13 cellular contexts compared by ENCODE assay signal in the genomic region with DNA sequence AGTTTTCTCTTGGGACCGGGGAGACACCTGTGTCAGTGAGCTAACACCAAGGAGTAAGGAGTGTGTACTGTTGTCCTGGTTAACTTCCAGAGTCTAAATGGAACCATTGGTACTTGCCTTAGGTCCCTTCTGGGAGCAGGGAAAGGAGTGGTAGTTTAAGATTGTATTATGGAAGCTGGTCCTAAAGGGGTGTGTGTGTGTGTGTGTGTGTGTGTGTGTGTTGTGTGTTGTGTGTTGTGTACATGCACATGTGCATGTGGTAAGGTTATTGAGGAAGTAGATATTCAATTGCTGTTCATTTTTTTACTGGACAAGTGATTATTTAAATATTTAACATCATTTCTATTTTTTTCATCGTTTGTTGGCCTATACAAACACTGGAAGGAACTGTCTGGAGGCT. TPM values are rescaled to one million over a fixed set of nuclear protein-coding genes. Genes with fewer than 3 reads are reported as not detected.
DNase-seq lines count a peak whose midpoint lies in the region; ATAC-seq, FAIRE-seq and TF ChIP-seq lines count a peak whose summit lies in the region.
"Had no signal": no experiment of that assay in that cellular context is flagged by ENCODE, and none has a peak within 500 bp of the region (broad histone marks: within the 10 kb centered on the region; RNA-seq: fewer than 3 reads in every experiment).

No MANE protein-coding gene starts in this region.

- no peaks in the 10 kb centered on the region for H3K9me3 ChIP-seq in A673 (ENCODE audit: low read depth, low read length, poor library complexity, severe bottlenecking)
- no peaks in the 10 kb centered on the region for H3K9me3 ChIP-seq in DND-41 (ENCODE audit: insufficient read depth, low read length, severe bottlenecking)
- no peaks in the 10 kb centered on the region for H3K9me3 ChIP-seq in T-helper 17 cell (ENCODE audit: control insufficient read depth, low read length, poor library complexity, severe bottlenecking)
- no peaks in the 10 kb centered on the region for H3K9me3 ChIP-seq in keratinocyte (ENCODE audit: control insufficient read depth, low read depth, low read length)
- H3K9me3 ChIP-seq in Peyer's patch: no peaks in the 10 kb centered on the region
- H3K9me3 ChIP-seq: right atrium auricular region had no signal

- TF ChIP-seq CTCF in A673 (conservative IDR thresholded peaks at IDR 0.05; ENCODE audit: low read depth, low read length) (no peak), DND-41 (IDR thresholded peaks at IDR 0.05; ENCODE audit: borderline replicate concordance, extremely low read depth, low read length, poor library complexity, severe bottlenecking) (no peak), keratinocyte (optimal IDR thresholded peaks at IDR 0.05 in 1 of 3, IDR thresholded peaks at IDR 0.05 in 1 of 3, conservative IDR thresholded peaks at IDR 0.05 in 1 of 3; ENCODE audit: extremely low read depth in 1 of 3, insufficient read depth in 2 of 3, low read length in 3 of 3) (no peak), Peyer's patch (IDR thresholded peaks at IDR 0.05) (no peak)

- peak; percentile 43 for FAIRE-seq in keratinocyte (lab: Jason Lieb, UNC)

- H3K27me3 ChIP-seq in A673 (replicated peaks; ENCODE audit: insufficient read depth, low read depth, low read length, poor library complexity) (no peaks in the 10 kb centered on the region), DND-41 (ENCODE audit: insufficient read depth, low read length, poor library complexity) (no peaks in the 10 kb centered on the region), keratinocyte (ENCODE audit: control insufficient read depth, extremely low read depth, insufficient read depth, low read length) (no peaks in the 10 kb centered on the region), Peyer's patch (no peaks in the 10 kb centered on the region)
- H3K27me3 ChIP-seq: right atrium auricular region had no signal

- H4K20me1 ChIP-seq in DND-41 (ENCODE audit: insufficient read depth, low read length): no peaks in the 10 kb centered on the region
- H4K20me1 ChIP-seq in keratinocyte (ENCODE audit: control insufficient read depth, extremely low read depth, insufficient read depth, low read length): no peaks in the 10 kb centered on the region

- H3K4me1 ChIP-seq in A673 (ENCODE audit: insufficient read depth, low read length, poor library complexity, severe bottlenecking) (peaks cover 14% of the 10 kb centered on the region), DND-41 (ENCODE audit: insufficient read depth, low read length) (peaks cover 44% of the 10 kb centered on the region), keratinocyte (ENCODE audit: control insufficient read depth, extremely low read depth, insufficient read depth, low read length) (peaks cover 38% of the 10 kb centered on the region), Peyer's patch (peaks cover 0 to 8% (median 0%) of the 10 kb centered on the region in 4 donors)

- H3K9ac ChIP-seq in DND-41 (ENCODE audit: low read depth, low read length): peak overlapping the region; percentile 87
- peak overlapping the region; percentile 51 for H3K9ac ChIP-seq in keratinocyte (ENCODE audit: control insufficient read depth, extremely low read depth, insufficient read depth, low read length)

- CTCF ChIA-PET in A673 (lab: Charles Lee): no interaction called here

- no peak for ATAC-seq in DND-41 (ENCODE audit: insufficient read depth, low read depth)
- no peak for ATAC-seq in T-helper 17 cell
- no peak for ATAC-seq in HG02885 (IDR thresholded peaks at IDR 0.05; ENCODE audit: poor library complexity, unreplicated experiment)
- ATAC-seq in GM21723 (IDR thresholded peaks at IDR 0.05; ENCODE audit: unreplicated experiment): no peak
- ATAC-seq: left ventricle myocardium superior had no signal

- no peaks in the 10 kb centered on the region for H3K27me3 Mint-ChIP-seq in T-helper 17 cell

- dilution Hi-C loops in keratinocyte (cut with MboI; ENCODE audit: extremely low pct_ligation_motif_present, low sequenced_read_pairs): no loop called here

- H2AFZ ChIP-seq in DND-41 (ENCODE audit: low read depth, low read length) (0 out of 2 replicates have a peak overlapping the region, but pooled peaks have one; percentile 37), keratinocyte (ENCODE audit: control insufficient read depth, low read length) (peak overlapping the region; percentile 49)

- H3K4me2 ChIP-seq in DND-41 (ENCODE audit: insufficient read depth, low read length) (peak overlapping the region; percentile 77), keratinocyte (ENCODE audit: control insufficient read depth, extremely low read depth, insufficient read depth, low read depth, low read length) (peak overlapping the region; percentile 97)

- H3K36me3 Mint-ChIP-seq in T-helper 17 cell (ENCODE audit: low read depth): peaks cover 4% of the 10 kb centered on the region

- peak overlapping the region; percentile 96 for H3K4me3 Mint-ChIP-seq in T-helper 17 cell

- H3K36me3 ChIP-seq in A673 (ENCODE audit: insufficient read depth, low read length, poor library complexity, severe bottlenecking): no peaks in the 10 kb centered on the region
- no peaks in the 10 kb centered on the region; the same call in 1 of the 2 replicates for H3K36me3 ChIP-seq in DND-41 (ENCODE audit: insufficient read depth, low read length)
- H3K36me3 ChIP-seq in keratinocyte (ENCODE audit: control insufficient read depth in 2 of 2, extremely low read depth in 1 of 2, insufficient read depth in 2 of 2, low read length in 2 of 2): peaks cover 0 to 2% of the 10 kb centered on the region in 2 experiments
- no peaks in the 10 kb centered on the region for H3K36me3 ChIP-seq in Peyer's patch
- H3K36me3 ChIP-seq: right atrium auricular region had no signal

- peaks cover 3% of the 10 kb centered on the region for H3K9me1 ChIP-seq in keratinocyte (ENCODE audit: control insufficient read depth, extremely low read depth, insufficient read depth, low read length)

- H3K27ac ChIP-seq in A673 (ENCODE audit: low read depth, low read length, poor library complexity, severe bottlenecking) (no peak overlapping the region), DND-41 (ENCODE audit: low read length) (no peak overlapping the region), keratinocyte (ENCODE audit: control insufficient read depth, insufficient read depth, low read length) (peak overlapping the region; percentile 34), Peyer's patch (no peak overlapping the region)
- H3K27ac ChIP-seq: right atrium auricular region had no signal

- H3K4me3 ChIP-seq in A673 (ENCODE audit: low read depth, low read length, poor library complexity, severe bottlenecking): peak overlapping the region; percentile 88
- peak overlapping the region; percentile 62 to 76; a peak in 3 of 4 replicates for H3K4me3 ChIP-seq in DND-41 (ENCODE audit: low read depth in 1 of 2, low read length in 2 of 2)
- H3K4me3 ChIP-seq in keratinocyte (ENCODE audit: control insufficient read depth in 2 of 3, extremely low read depth in 1 of 3, insufficient read depth in 2 of 3, low read depth in 1 of 3, low read length in 3 of 3): peak overlapping the region in 2 of 3 experiments; percentile 67 to 70
- H3K4me3 ChIP-seq in Peyer's patch: no peak overlapping the region

- H3K4me1 Mint-ChIP-seq in T-helper 17 cell: peaks cover 42% of the 10 kb centered on the region

- POLR2A ChIA-PET in A673 (lab: Charles Lee; ENCODE audit: low non-redundant PET): no interaction called here

- H3K27ac Mint-ChIP-seq in T-helper 17 cell: peak overlapping the region; percentile 19

- no peak for TF ChIP-seq POLR2A in Peyer's patch (IDR thresholded peaks at IDR 0.05)

- no TSS peak for BruUV-seq in A673 (replicated peaks; lab: Mats Ljungman, UMichigan)

- H3K79me2 ChIP-seq in DND-41 (ENCODE audit: insufficient read depth, low read length) (peaks cover 40% of the 10 kb centered on the region), keratinocyte (ENCODE audit: control insufficient read depth, insufficient read depth, low read length) (peaks cover 10% of the 10 kb centered on the region)

- DNase-seq in A673 (ENCODE audit: low spot score): no peak
- DNase-seq in DND-41: no peak
- DNase-seq in T-helper 17 cell: no peak
- no peak for DNase-seq in keratinocyte (ENCODE audit: low read depth, low spot score)
- no peak for DNase-seq in Peyer's patch
- DNase-seq in NCI-H146 (lab: John Stamatoyannopoulos, UW): no peak
- DNase-seq: activated CD4-positive, alpha-beta T cell treated with anti-CD3 and anti-CD28 coated beads, Interleukin-2, amount 50 U/mL, for 4 hours; COR-L47; left ventricle myocardium superior; NCI-H2107 had no signal

- intact Hi-C loops in A673 (cut with micrococcal nuclease; ENCODE audit: unreplicated experiment): loop anchor here (5.0 to 10.0 kb wide), 3 partner anchors 178 to 836 kb away; no protein-coding TSS in a partner anchor

RNA-seq across cellular contexts. Expression of a gene that starts 1.4 kb away (rescaled TPM):
- total RNA-seq in A673 (2021): 5.5 and 6.4 TPM in 2 replicates
- total RNA-seq in T-helper 17 cell: 1 to 10 TPM; 5.3 to 6.4 TPM
- 1.6 to 3.0 TPM (median 2.3 TPM) in 3 replicates for polyA plus RNA-seq in keratinocyte
- polyA plus RNA-seq in keratinocyte (2011; ENCODE audit: low read depth): 5.1 TPM
- 1.8 and 3.2 TPM in 2 replicates for polyA plus RNA-seq in keratinocyte (2011; cell fraction: cytosol; rRNA removed)
- 2.9 and 3.5 TPM in 2 replicates for polyA plus RNA-seq in keratinocyte (2011; cell fraction: nucleus; rRNA removed)
- 1.2 and 2.3 TPM in 2 replicates for polyA plus RNA-seq in keratinocyte (2012; ENCODE audit: low replicate concordance)
- polyA minus RNA-seq in keratinocyte: 0.95 to 4.4 TPM (median 3.1 TPM) in 3 replicates
- polyA minus RNA-seq in keratinocyte (2011; cell fraction: cytosol; rRNA and poly(A)+ RNA removed): 2.7 TPM
- polyA minus RNA-seq in keratinocyte (2011; cell fraction: nucleus; rRNA and poly(A)+ RNA removed): 3.8 and 4.8 TPM in 2 replicates
- total RNA-seq in Peyer's patch: 1 to 10 TPM in 3 of 4 donors, under 1 TPM in 1; 0.70 to 9.1 (median 2.0) TPM

RNA-seq across cellular contexts. Expression of a gene that starts 1.7 kb away (rescaled TPM):
- total RNA-seq in A673 (2021) (2.0 and 2.6 TPM in 2 replicates), T-helper 17 cell (1 to 10 TPM; 1.5 to 1.7 TPM), Peyer's patch (1 to 10 TPM in 3 of 4 donors, under 1 TPM in 1; 0.83 to 2.6 (median 1.4) TPM)
- polyA plus RNA-seq in keratinocyte: 0.85 to 1.9 TPM (median 1.0 TPM) in 3 replicates
- 0.29 TPM for polyA plus RNA-seq in keratinocyte (2011; ENCODE audit: low read depth)
- polyA plus RNA-seq in keratinocyte (2011; cell fraction: cytosol; rRNA removed): 0.55 and 1.0 TPM in 2 replicates
- 1.3 and 1.4 TPM in 2 replicates for polyA plus RNA-seq in keratinocyte (2011; cell fraction: nucleus; rRNA removed)
- 0.64 and 0.86 TPM in 2 replicates for polyA plus RNA-seq in keratinocyte (2012; ENCODE audit: low replicate concordance)
- 0.72 to 2.0 TPM (median 1.3 TPM) in 3 replicates for polyA minus RNA-seq in keratinocyte
- 0.58 TPM for polyA minus RNA-seq in keratinocyte (2011; cell fraction: cytosol; rRNA and poly(A)+ RNA removed)
- 0.63 and 1.3 TPM in 2 replicates for polyA minus RNA-seq in keratinocyte (2011; cell fraction: nucleus; rRNA and poly(A)+ RNA removed)

Comparison
In these comparisons a context has a peak if more than half of its experiments do, and no peak if none do; other contexts are left out.
1. H3K4me3 ChIP-seq: peak in A673 (single experiment), DND-41 (2 of 2) and keratinocyte (2 of 3); none in Peyer's patch (0 of 4).